ENCODE assay signal across 1 cellular context in genomic region chr18:50396005-50396404, GRCh38.
TF ChIP-seq lines count a peak whose summit lies in the region.

No MANE protein-coding gene starts in this region.

TF ChIP-seq in K562, 482 proteins besides CTCF, POLR2A, EP300 and RAD21 (continued from another document and continues in another):
- TF ChIP-seq ZNF398 (CRISPR knock-in tag; IDR thresholded peaks at IDR 0.05) (no peak), NR1H2 (CRISPR knock-in tag; IDR thresholded peaks at IDR 0.05) (no peak), ZNF639 (CRISPR knock-in tag; conservative IDR thresholded peaks at IDR 0.05 in 1 of 2, IDR thresholded peaks at IDR 0.05 in 1 of 2) (peak in 1 of 2 experiments; percentile 62; a peak in 2 of 4 replicates), GTF2B (IDR thresholded peaks at IDR 0.05; ENCODE audit: extremely low read depth, insufficient read length) (no peak), TGIF2 (CRISPR knock-in tag; IDR thresholded peaks at IDR 0.05) (no peak), IRF2 (CRISPR knock-in tag; IDR thresholded peaks at IDR 0.05) (no peak), CEBPG (CRISPR knock-in tag; IDR thresholded peaks at IDR 0.05) (no peak), CEBPG (tag; conservative IDR thresholded peaks at IDR 0.05 in 1 of 2, IDR thresholded peaks at IDR 0.05 in 1 of 2) (0 out of 4 replicates have a peak, but pooled peaks of 1 of the 2 experiments have one; percentile 26), FOXO4 (CRISPR knock-in tag; IDR thresholded peaks at IDR 0.05) (no peak), PHB2 (IDR thresholded peaks at IDR 0.05; ENCODE audit: low read depth) (0 out of 2 replicates have a peak, but pooled peaks have one; percentile 51), ZC3H8 (IDR thresholded peaks at IDR 0.05) (no peak), TARDBP (IDR thresholded peaks at IDR 0.05) (no peak), GABPB1 (CRISPR knock-in tag; IDR thresholded peaks at IDR 0.05) (no peak), ZNF143 (CRISPR knock-in tag; IDR thresholded peaks at IDR 0.05) (no peak), SMAD3 (CRISPR knock-in tag; conservative IDR thresholded peaks at IDR 0.05) (no peak), SIRT6 (IDR thresholded peaks at IDR 0.05; ENCODE audit: low read depth, low read length) (no peak), EGR1 (conservative IDR thresholded peaks at IDR 0.05) (no peak), ZNF551 (CRISPR knock-in tag; IDR thresholded peaks at IDR 0.05) (no peak), EWSR1 (IDR thresholded peaks at IDR 0.05; ENCODE audit: borderline replicate concordance, low read depth, partially characterized antibody) (no peak), MCM5 (IDR thresholded peaks at IDR 0.05; ENCODE audit: low read depth) (no peak), TCFL5 (CRISPR knock-in tag; conservative IDR thresholded peaks at IDR 0.05) (no peak), GTF3C2 (IDR thresholded peaks at IDR 0.05; ENCODE audit: borderline replicate concordance, extremely low read depth, insufficient read length) (no peak), HINFP (tag; conservative IDR thresholded peaks at IDR 0.05; ENCODE audit: low read depth) (no peak), BHLHE40 (IDR thresholded peaks at IDR 0.05; ENCODE audit: low read length) (0 out of 2 replicates have a peak, but pooled peaks have one; percentile 12), ETV5 (CRISPR knock-in tag; IDR thresholded peaks at IDR 0.05; ENCODE audit: low read depth) (no peak), ZNF561 (CRISPR knock-in tag; conservative IDR thresholded peaks at IDR 0.05) (no peak), CREB5 (CRISPR knock-in tag; IDR thresholded peaks at IDR 0.05) (no peak), HDAC6 (IDR thresholded peaks at IDR 0.05; ENCODE audit: low read depth, low read length) (no peak), KDM4B (IDR thresholded peaks at IDR 0.05; ENCODE audit: borderline replicate concordance in 2 of 2, low read depth in 1 of 2) (no peak), PURB (CRISPR knock-in tag; IDR thresholded peaks at IDR 0.05; ENCODE audit: low read depth) (no peak), SNAPC5 (CRISPR knock-in tag; IDR thresholded peaks at IDR 0.05) (no peak), ZNF512 (tag; IDR thresholded peaks at IDR 0.05) (no peak), STAG1 (CRISPR knock-in tag; IDR thresholded peaks at IDR 0.05; ENCODE audit: borderline replicate concordance) (no peak), HLTF (IDR thresholded peaks at IDR 0.05) (no peak), TRIM28 (IDR thresholded peaks at IDR 0.05) (no peak), USF1 (CRISPR knock-in tag; IDR thresholded peaks at IDR 0.05) (no peak), HEY1 (CRISPR knock-in tag; IDR thresholded peaks at IDR 0.05; ENCODE audit: borderline replicate concordance) (no peak), ZNF511 (CRISPR knock-in tag; IDR thresholded peaks at IDR 0.05) (no peak), PRMT5 (CRISPR knock-in tag; IDR thresholded peaks at IDR 0.05) (no peak), ZNF311 (CRISPR knock-in tag; IDR thresholded peaks at IDR 0.05) (no peak), DMBX1 (CRISPR knock-in tag; IDR thresholded peaks at IDR 0.05; ENCODE audit: borderline replicate concordance) (no peak), ZNF184 (CRISPR knock-in tag; IDR thresholded peaks at IDR 0.05) (no peak), SAP30 (IDR thresholded peaks at IDR 0.05; ENCODE audit: borderline replicate concordance, insufficient read depth, low read depth, low read length, poor library complexity, severe bottlenecking) (no peak), ZNF518B (CRISPR knock-in tag; IDR thresholded peaks at IDR 0.05) (no peak), TSC22D4 (tag; IDR thresholded peaks at IDR 0.05) (no peak), HSF4 (CRISPR knock-in tag; IDR thresholded peaks at IDR 0.05; ENCODE audit: borderline replicate concordance) (no peak), POLR3G (IDR thresholded peaks at IDR 0.05; ENCODE audit: extremely low read depth, insufficient read length, insufficient replicate concordance) (no peak), ZNF507 (tag; conservative IDR thresholded peaks at IDR 0.05) (no peak), SNIP1 (IDR thresholded peaks at IDR 0.05; ENCODE audit: low read depth) (no peak), ZKSCAN3 (CRISPR knock-in tag; IDR thresholded peaks at IDR 0.05) (no peak)
